ENCODE assay signal across 13 cellular contexts in genomic region chr10:77355844-77356243, GRCh38.
A peak's percentile ranks its signal among the peaks of the same experiment; 100 is the strongest.
DNase-seq lines count a peak whose midpoint lies in the region; ATAC-seq and TF ChIP-seq lines count a peak whose summit lies in the region.
"Had no signal": no experiment of that assay in that cellular context is flagged by ENCODE, and none has a peak within 500 bp of the region (broad histone marks: within the 10 kb centered on the region; RNA-seq: fewer than 3 reads in every experiment).

No MANE protein-coding gene starts in this region.

- no peaks in the 10 kb centered on the region for H3K27me3 ChIP-seq in Panc1 (ENCODE audit: control insufficient read depth, insufficient read depth, low read length)
- H3K27me3 ChIP-seq: esophagus muscularis mucosa, suprapubic skin had no signal

- no peaks in the 10 kb centered on the region for H3K9me3 ChIP-seq in Panc1 (ENCODE audit: control insufficient read depth, insufficient read depth, low read depth, low read length)
- H3K9me3 ChIP-seq: esophagus muscularis mucosa, suprapubic skin had no signal

- no peaks in the 10 kb centered on the region for H3K36me3 ChIP-seq in Panc1 (ENCODE audit: control insufficient read depth, insufficient read depth, low read length)
- H3K36me3 ChIP-seq: esophagus muscularis mucosa, suprapubic skin had no signal

- H3K4me3 ChIP-seq in Panc1 (ENCODE audit: low read depth in 2 of 2, low read length in 2 of 2) (no peak overlapping the region), epithelial cell of esophagus (ENCODE audit: low read length) (no peak overlapping the region), skeletal muscle cell (ENCODE audit: low read depth, low read length) (no peak overlapping the region)
- H3K4me3 ChIP-seq: esophagus muscularis mucosa, suprapubic skin had no signal

- ATAC-seq in Panc1 (peak; percentile 82), GM18858 (IDR thresholded peaks at IDR 0.05; ENCODE audit: unreplicated experiment) (no peak)
- ATAC-seq: activated CD4-positive, alpha-beta T cell treated with anti-CD3 and anti-CD28 coated beads for 36 hours had no signal

- POLR2A ChIA-PET in Panc1 (lab: Charles Lee) = interaction anchor here (0.6 to 0.7 kb wide), 5 partner anchors 34 to 1193 kb away, joined by 3 to 7 read pairs (median 5); no protein-coding TSS in a partner anchor

- DNase-seq in GM03348 (ENCODE audit: low spot score) = peak; percentile 41
- peak; percentile 86 for DNase-seq in Panc1 (ENCODE audit: low read depth, low spot score)
- peak; percentile 87 for DNase-seq in epithelial cell of esophagus (ENCODE audit: low read depth)
- DNase-seq in skeletal muscle cell (ENCODE audit: low read depth) = peak; percentile 81
- DNase-seq in posterior cingulate gyrus = no peak
- DNase-seq in putamen (ENCODE audit: low spot score) = no peak
- no peak for DNase-seq in DMS79 treated with DMSO at 0.1 percent for 48 hours (lab: John Stamatoyannopoulos, UW)
- DNase-seq: activated CD4-positive, alpha-beta T cell treated with anti-CD3 and anti-CD28 coated beads for 36 hours; COR-L47; NCI-H1694 had no signal

- in situ Hi-C loops in Panc1 (cut with HindIII; ENCODE audit: low pct_unique_long_range_greater_than_20kb, low sequenced_read_pairs) = no loop called here

- peak overlapping the region; percentile 46 for H3K27ac ChIP-seq in Panc1 (ENCODE audit: low read length)
- H3K27ac ChIP-seq: esophagus muscularis mucosa, suprapubic skin had no signal

- CTCF ChIA-PET in Panc1 (lab: Charles Lee) = no interaction called here

- no TSS peak for BruUV-seq in Panc1 (replicated peaks; lab: Mats Ljungman, UMichigan)

- H3K4me1 ChIP-seq in Panc1 (ENCODE audit: control insufficient read depth, insufficient read depth, low read length) = peaks cover 25% of the 10 kb centered on the region

- TF ChIP-seq CTCF in Panc1 (IDR thresholded peaks at IDR 0.05) = no peak
- no peak for TF ChIP-seq CTCF in epithelial cell of esophagus (IDR thresholded peaks at IDR 0.05; ENCODE audit: insufficient read depth, low read depth, low read length, missing control alignments)

- intact Hi-C loops in Panc1 (cut with micrococcal nuclease; ENCODE audit: unreplicated experiment) = no loop called here
- intact Hi-C loops in posterior cingulate gyrus (cut with DNase I) = no loop called here

Comparison
In these comparisons a context has a peak if more than half of its experiments do, and no peak if none do; other contexts are left out.
1. DNase-seq: peak in GM03348 (single experiment), Panc1 (single experiment), epithelial cell of esophagus (single experiment) and skeletal muscle cell (single experiment); none in posterior cingulate gyrus (0 of 10), putamen (single experiment) and DMS79 treated with DMSO at 0.1 percent for 48 hours (single experiment).